Comparison of ENCODE assay signal across 33 cellular contexts in the genomic region with DNA sequence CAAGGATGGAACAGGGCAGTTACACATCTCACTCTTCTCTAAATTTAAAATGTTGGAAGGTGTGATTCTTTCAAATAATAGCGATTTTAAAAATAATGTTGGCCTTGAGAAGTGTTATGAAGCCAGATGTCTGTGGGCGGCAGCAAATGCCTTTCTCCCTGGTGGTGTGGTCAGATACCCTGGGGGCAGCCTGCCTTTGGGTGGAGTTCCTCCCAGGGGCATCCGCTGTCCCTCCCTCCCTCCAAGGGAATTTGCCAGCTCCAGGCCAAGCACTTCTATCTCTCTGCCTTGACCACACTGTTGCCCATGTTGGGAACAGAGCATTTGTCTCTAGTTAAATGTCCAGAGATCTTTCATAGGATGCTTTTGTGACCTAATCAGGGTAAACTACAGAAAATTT.
"Had no signal": no experiment of that assay in that cellular context is flagged by ENCODE, and none has a peak within 500 bp of the region (broad histone marks: within the 10 kb centered on the region; RNA-seq: fewer than 3 reads in every experiment).

No MANE protein-coding gene starts in this region.

- H3K27ac Mint-ChIP-seq: activated CD4-positive, alpha-beta memory T cell treated with anti-CD3 and anti-CD28 coated beads for 36 hours; activated CD4-positive, alpha-beta T cell treated with anti-CD3 and anti-CD28 coated beads, Interleukin-2, amount 10 ng/mL, durations not matched to agents 24 days and 14 days; activated naive CD4-positive, alpha-beta T cell treated with anti-CD3 and anti-CD28 coated beads for 36 hours; activated naive CD8-positive, alpha-beta T cell treated with anti-CD3 and anti-CD28 coated beads for 36 hours; activated T-helper 1 cell treated with anti-CD3 and anti-CD28 coated beads, Interleukin-12 subunit alpha, Interleukin-12 subunit beta, Interleukin-2, Interleukin-4 antibody, amounts not matched to agents 30 ng/mL and 10 ng/mL and 1 ng/mL, durations not matched to agents 14 hours and 24 hours and 36 hours; naive thymus-derived CD4-positive, alpha-beta T cell; stimulated activated memory B cell treated with anti-CD40 and anti-IgM and Interleukin-4, amounts not matched to agents 10 μg/mL and 1 μg/mL and 100 μg/mL, for 72 hours; T-helper 2 cell treated with Interferon-gamma antibody and Interleukin-4, amounts not matched to agents 5 μg/mL and 100 μg/mL, for 36 hours had no signal

- DNase-seq: activated CD4-positive, alpha-beta memory T cell treated with anti-CD3 and anti-CD28 coated beads for 36 hours; activated CD4-positive, alpha-beta T cell treated with anti-CD3 and anti-CD28 coated beads, Interleukin-2, amount 10 ng/mL, durations not matched to agents 24 days and 14 days; activated CD8-positive, alpha-beta memory T cell treated with anti-CD3 and anti-CD28 coated beads, Interleukin-2, amount 50 U/mL, for 4 hours; activated effector memory CD4-positive, alpha-beta T cell treated with anti-CD3 and anti-CD28 coated beads, Interleukin-2, amount 50 U/mL, for 16 hours; activated naive CD4-positive, alpha-beta T cell treated with anti-CD3 and anti-CD28 coated beads for 36 hours; activated naive CD8-positive, alpha-beta T cell treated with anti-CD3 and anti-CD28 coated beads for 36 hours; activated T-cell treated with anti-CD3 and anti-CD28 coated beads, Interleukin-2, amount 50 U/mL, for 1 hour; adrenal gland; brain microvascular endothelial cell; effector memory CD4-positive, alpha-beta T cell; left cardiac atrium; mammary epithelial cell; naive thymus-derived CD4-positive, alpha-beta T cell; psoas muscle; sigmoid colon; stimulated activated CD4-positive, alpha-beta T cell treated with anti-CD3 and anti-CD28 coated beads, Interleukin-1b, Interleukin-23, amount 100 ng/mL, for 48 hours; stimulated activated CD4-positive, alpha-beta T cell treated with anti-CD3 and anti-CD28 coated beads, Interleukin-4, amount 100 ng/mL, for 4 hours; stimulated activated CD8-positive, alpha-beta memory T cell treated with anti-CD3 and anti-CD28 coated beads, Interleukin-4, amount 100 ng/mL, for 48 hours; T-helper 1 cell had no signal

- H3K4me1 ChIP-seq: adrenal gland, ascending aorta, gastroesophageal sphincter, parathyroid adenoma, psoas muscle, sigmoid colon, tibial nerve had no signal

- H3K27me3 ChIP-seq: adrenal gland, ascending aorta, brain microvascular endothelial cell, dorsolateral prefrontal cortex, gastroesophageal sphincter, hepatocyte, sigmoid colon, tibial nerve had no signal

- H3K4me1 Mint-ChIP-seq: activated CD4-positive, alpha-beta T cell treated with anti-CD3 and anti-CD28 coated beads, Interleukin-2, amount 10 ng/mL, durations not matched to agents 24 days and 14 days; activated naive CD8-positive, alpha-beta T cell treated with anti-CD3 and anti-CD28 coated beads for 36 hours; naive thymus-derived CD4-positive, alpha-beta T cell; stimulated activated memory B cell treated with anti-CD40 and anti-IgM and Interleukin-4, amounts not matched to agents 10 μg/mL and 1 μg/mL and 100 μg/mL, for 72 hours had no signal

- H3K27ac ChIP-seq: adrenal gland, ascending aorta, brain microvascular endothelial cell, coronary artery, dorsolateral prefrontal cortex, gastroesophageal sphincter, hepatocyte, parathyroid adenoma, psoas muscle, sigmoid colon, tibial nerve, VCaP had no signal

- H3K27me3 Mint-ChIP-seq: activated CD4-positive, alpha-beta memory T cell treated with anti-CD3 and anti-CD28 coated beads for 36 hours; stimulated activated memory B cell treated with anti-CD40 and anti-IgM and Interleukin-4, amounts not matched to agents 10 μg/mL and 1 μg/mL and 100 μg/mL, for 72 hours had no signal

- H3K4me3 Mint-ChIP-seq: activated CD4-positive, alpha-beta memory T cell treated with anti-CD3 and anti-CD28 coated beads for 36 hours; activated CD4-positive, alpha-beta T cell treated with anti-CD3 and anti-CD28 coated beads, Interleukin-2, amount 10 ng/mL, durations not matched to agents 24 days and 14 days; activated naive CD4-positive, alpha-beta T cell treated with anti-CD3 and anti-CD28 coated beads for 36 hours; activated naive CD8-positive, alpha-beta T cell treated with anti-CD3 and anti-CD28 coated beads for 36 hours; activated T-helper 1 cell treated with anti-CD3 and anti-CD28 coated beads, Interleukin-12 subunit alpha, Interleukin-12 subunit beta, Interleukin-2, Interleukin-4 antibody, amounts not matched to agents 30 ng/mL and 10 ng/mL and 1 ng/mL, durations not matched to agents 14 hours and 24 hours and 36 hours; naive thymus-derived CD4-positive, alpha-beta T cell; stimulated activated memory B cell treated with anti-CD40 and anti-IgM and Interleukin-4, amounts not matched to agents 10 μg/mL and 1 μg/mL and 100 μg/mL, for 72 hours; T-helper 2 cell treated with Interferon-gamma antibody and Interleukin-4, amounts not matched to agents 5 μg/mL and 100 μg/mL, for 36 hours had no signal

- H3K36me3 ChIP-seq: adrenal gland, ascending aorta, brain microvascular endothelial cell, gastroesophageal sphincter, sigmoid colon, tibial nerve had no signal

- ATAC-seq: activated CD4-positive, CD25-positive, alpha-beta regulatory T cell treated with anti-CD3 and anti-CD28 coated beads, Interleukin-2, amount 50 U/mL, for 24 hours; gastroesophageal sphincter; left cardiac atrium; naive thymus-derived CD4-positive, alpha-beta T cell; psoas muscle; stimulated activated memory B cell treated with anti-CD40 and anti-IgM and Interleukin-4, amounts not matched to agents 10 μg/mL and 1 μg/mL and 100 μg/mL, for 72 hours had no signal

- H3K9me3 Mint-ChIP-seq: activated CD4-positive, alpha-beta memory T cell treated with anti-CD3 and anti-CD28 coated beads for 36 hours; activated CD4-positive, alpha-beta T cell treated with anti-CD3 and anti-CD28 coated beads, Interleukin-2, amount 10 ng/mL, durations not matched to agents 24 days and 14 days; activated naive CD4-positive, alpha-beta T cell treated with anti-CD3 and anti-CD28 coated beads for 36 hours; activated naive CD8-positive, alpha-beta T cell treated with anti-CD3 and anti-CD28 coated beads for 36 hours; activated T-helper 1 cell treated with anti-CD3 and anti-CD28 coated beads, Interleukin-12 subunit alpha, Interleukin-12 subunit beta, Interleukin-2, Interleukin-4 antibody, amounts not matched to agents 30 ng/mL and 10 ng/mL and 1 ng/mL, durations not matched to agents 14 hours and 24 hours and 36 hours; stimulated activated memory B cell treated with anti-CD40 and anti-IgM and Interleukin-4, amounts not matched to agents 10 μg/mL and 1 μg/mL and 100 μg/mL, for 72 hours; T-helper 2 cell treated with Interferon-gamma antibody and Interleukin-4, amounts not matched to agents 5 μg/mL and 100 μg/mL, for 36 hours had no signal

- FAIRE-seq: keratinocyte had no signal

- H3K4me3 ChIP-seq: adrenal gland, ascending aorta, coronary artery, dorsolateral prefrontal cortex, gastroesophageal sphincter, hepatocyte, psoas muscle, sigmoid colon, smooth muscle cell, tibial nerve had no signal

- H3K36me3 Mint-ChIP-seq: activated CD4-positive, alpha-beta memory T cell treated with anti-CD3 and anti-CD28 coated beads for 36 hours; activated naive CD8-positive, alpha-beta T cell treated with anti-CD3 and anti-CD28 coated beads for 36 hours; naive thymus-derived CD4-positive, alpha-beta T cell; stimulated activated memory B cell treated with anti-CD40 and anti-IgM and Interleukin-4, amounts not matched to agents 10 μg/mL and 1 μg/mL and 100 μg/mL, for 72 hours had no signal

- H3K9me3 ChIP-seq: adrenal gland, ascending aorta, gastroesophageal sphincter, psoas muscle, sigmoid colon, tibial nerve had no signal
